8 cellular contexts compared by ENCODE assay signal in genomic region chr1:51237714-51238403, GRCh38. TPM values are rescaled to one million over a fixed set of nuclear protein-coding genes. Genes with fewer than 3 reads are reported as not detected.
DNase-seq lines count a peak whose midpoint lies in the region; ATAC-seq and TF ChIP-seq lines count a peak whose summit lies in the region.

No MANE protein-coding gene starts in this region.

- intact Hi-C loops in Caco-2 (cut with micrococcal nuclease; ENCODE audit: unreplicated experiment) = loop anchor here (1.0 kb wide), 1 partner anchor 59 kb away; no protein-coding TSS in a partner anchor

- no peaks in the 10 kb centered on the region for H3K27me3 Mint-ChIP-seq in Caco-2 (ENCODE audit: insufficient read depth, unreplicated experiment)

- H3K9me3 Mint-ChIP-seq in Caco-2 (ENCODE audit: unreplicated experiment) = no peaks in the 10 kb centered on the region

- H3K36me3 Mint-ChIP-seq in Caco-2 (ENCODE audit: insufficient read depth, unreplicated experiment) = no peaks in the 10 kb centered on the region

- H3K4me3 ChIP-seq in Caco-2 (ENCODE audit: low read depth, low read length) (peak overlapping the region; percentile 69), neuron (ENCODE audit: low read length) (peak overlapping the region; percentile 100)

- in situ Hi-C loops in GM13976 (cut with MboI; ENCODE audit: low sequenced_read_pairs, unreplicated experiment) = no loop called here

- TF ChIP-seq CTCF in Caco-2 (IDR thresholded peaks at IDR 0.05; ENCODE audit: insufficient read depth in 1 of 2, low read depth in 1 of 2, low read length in 1 of 2, severe bottlenecking in 1 of 2, unreplicated experiment in 1 of 2) (no peak), GM13976 (IDR thresholded peaks at IDR 0.05; ENCODE audit: borderline replicate concordance, control extremely low read depth, extremely low read depth, insufficient read depth, missing control alignments) (no peak)

- peaks cover 19% of the 10 kb centered on the region for H3K4me1 Mint-ChIP-seq in Caco-2 (ENCODE audit: low read depth, unreplicated experiment)

- H3K27me3 ChIP-seq in Caco-2 (replicated peaks; ENCODE audit: control insufficient read depth, insufficient read depth, low read length) (no peaks in the 10 kb centered on the region), neuron (ENCODE audit: insufficient read depth, low read length) (no peaks in the 10 kb centered on the region)

- ATAC-seq in GM21381 (IDR thresholded peaks at IDR 0.05; ENCODE audit: unreplicated experiment) = no peak
- ATAC-seq in stimulated activated naive CD8-positive, alpha-beta T cell treated with anti-CD3 and anti-CD28 coated beads, Interleukin-15, Interleukin-2, amounts not matched to agents 100 U/mL and 50 U/mL, for 24 hours = no peak
- ATAC-seq in GM19463 (IDR thresholded peaks at IDR 0.05; ENCODE audit: unreplicated experiment) = no peak

- H3K27ac Mint-ChIP-seq in Caco-2 (ENCODE audit: unreplicated experiment) = no peak overlapping the region

- H3K9me3 ChIP-seq in Caco-2 (no peaks in the 10 kb centered on the region), neuron (ENCODE audit: low read length) (no peaks in the 10 kb centered on the region)

- POLR2A ChIA-PET in Caco-2 (lab: Charles Lee) = no interaction called here

- H3K4me1 ChIP-seq in Caco-2 (no peaks in the 10 kb centered on the region), neuron (ENCODE audit: insufficient read depth, low read length) (peaks cover 34% of the 10 kb centered on the region)

- no peak overlapping the region for H3K4me3 Mint-ChIP-seq in Caco-2 (ENCODE audit: unreplicated experiment)

- CTCF ChIA-PET in Caco-2 (lab: Charles Lee) = no interaction called here

- H3K36me3 ChIP-seq in Caco-2 (ENCODE audit: control insufficient read depth, insufficient read depth, low read length) (no peaks in the 10 kb centered on the region), neuron (ENCODE audit: insufficient read depth, low read length) (peaks cover 3% of the 10 kb centered on the region)

- peak in 1 of 2 experiments; percentile 20 for DNase-seq in Caco-2
- peak; percentile 65 for DNase-seq in NCI-H2029 (lab: John Stamatoyannopoulos, UW)
- peak; percentile 63 for DNase-seq in ecto neural progenitor cell (ENCODE audit: low spot score)
- no peak for DNase-seq in stimulated activated naive CD8-positive, alpha-beta T cell treated with anti-CD3 and anti-CD28 coated beads, Interleukin-15, Interleukin-2, amounts not matched to agents 100 U/mL and 50 U/mL, for 24 hours
- no peak for DNase-seq in GM13976 (ENCODE audit: low spot score)

- BruUV-seq in Caco-2 (replicated peaks; lab: Mats Ljungman, UMichigan) = TSS peak; percentile 37

- no peak overlapping the region for H2AFZ ChIP-seq in neuron (ENCODE audit: low read depth, low read length)

RNA-seq across cellular contexts. Expression of gene RNF11, which starts 1.8 kb away (rescaled TPM):
- total RNA-seq in Caco-2 (2022) = 40.3 and 44.1 TPM in 2 replicates

Comparison
In these comparisons a context has a peak if more than half of its experiments do, and no peak if none do; other contexts are left out.
1. DNase-seq: peak in NCI-H2029 (single experiment) and ecto neural progenitor cell (single experiment); none in stimulated activated naive CD8-positive, alpha-beta T cell treated with anti-CD3 and anti-CD28 coated beads, Interleukin-15, Interleukin-2, amounts not matched to agents 100 U/mL and 50 U/mL, for 24 hours (single experiment) and GM13976 (single experiment).